Comparison of ENCODE assay signal across 29 cellular contexts in the genomic region with DNA sequence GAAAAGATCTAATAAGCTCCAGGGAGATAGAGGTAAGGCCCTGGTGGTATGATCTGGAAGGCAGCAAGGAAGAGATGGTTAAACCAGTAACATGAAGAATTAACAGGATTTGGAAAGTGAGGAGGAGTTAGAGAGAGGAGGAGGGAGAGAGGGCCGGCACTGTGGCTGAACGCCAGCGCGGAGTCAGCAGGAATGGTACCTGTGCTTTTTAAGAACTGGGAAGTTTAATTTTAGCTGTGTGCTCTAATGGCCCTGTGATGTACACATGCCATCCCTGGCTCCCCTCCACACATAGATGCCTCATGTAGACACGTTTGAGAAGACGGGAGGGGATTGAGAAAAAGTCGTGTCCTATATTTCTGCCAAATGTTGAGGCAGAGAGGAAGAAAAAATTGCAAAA. TPM values are rescaled to one million over a fixed set of nuclear protein-coding genes. Genes with fewer than 3 reads are reported as not detected.
"Had no signal": no experiment of that assay in that cellular context is flagged by ENCODE, and none has a peak within 500 bp of the region (broad histone marks: within the 10 kb centered on the region; RNA-seq: fewer than 3 reads in every experiment).

No MANE protein-coding gene starts in this region.

- H3K9me3 Mint-ChIP-seq: memory B cell; mesothelial cell of epicardium; natural killer cell; neural progenitor cell; stimulated activated naive B cell treated with anti-CD40 and anti-IgM and Interleukin-4, amounts not matched to agents 10 μg/mL and 1 μg/mL and 100 μg/mL, for 72 hours; stimulated activated naive CD8-positive, alpha-beta T cell treated with anti-CD3 and anti-CD28 coated beads, Interleukin-15, amount 100 ng/mL, for 72 hours had no signal

- H3K27me3 ChIP-seq: neural progenitor cell, pancreas, testis had no signal

- ATAC-seq: left lobe of liver; lower lobe of right lung; natural killer cell; sciatic nerve; stimulated activated naive B cell treated with anti-CD40 and anti-IgM and Interleukin-4, amounts not matched to agents 10 μg/mL and 1 μg/mL and 100 μg/mL, for 72 hours; stimulated activated naive CD8-positive, alpha-beta T cell treated with anti-CD3 and anti-CD28 coated beads, Interleukin-15, amount 100 ng/mL, for 72 hours had no signal

- H3K4me3 ChIP-seq: coronary artery, lower lobe of right lung, neural progenitor cell, pancreas, spleen, testis had no signal

- H3K4me1 ChIP-seq: lower lobe of right lung, neural progenitor cell, pancreas, spleen, testis had no signal

- H3K4me1 Mint-ChIP-seq: mesothelial cell of epicardium; natural killer cell; stimulated activated naive CD8-positive, alpha-beta T cell treated with anti-CD3 and anti-CD28 coated beads, Interleukin-15, amount 100 ng/mL, for 72 hours had no signal

- H3K4me3 Mint-ChIP-seq: memory B cell; mesothelial cell of epicardium; natural killer cell; neural progenitor cell; stimulated activated naive B cell treated with anti-CD40 and anti-IgM and Interleukin-4, amounts not matched to agents 10 μg/mL and 1 μg/mL and 100 μg/mL, for 72 hours; stimulated activated naive CD8-positive, alpha-beta T cell treated with anti-CD3 and anti-CD28 coated beads, Interleukin-15, amount 100 ng/mL, for 72 hours had no signal

- H3K36me3 ChIP-seq: lower lobe of right lung, neural progenitor cell, pancreas, spleen had no signal

- H3K36me3 Mint-ChIP-seq: memory B cell; mesothelial cell of epicardium; natural killer cell; neural progenitor cell; stimulated activated naive B cell treated with anti-CD40 and anti-IgM and Interleukin-4, amounts not matched to agents 10 μg/mL and 1 μg/mL and 100 μg/mL, for 72 hours had no signal

- H3K27ac Mint-ChIP-seq: memory B cell; mesothelial cell of epicardium; natural killer cell; neural progenitor cell; progenitor cell of endocrine pancreas; stimulated activated naive B cell treated with anti-CD40 and anti-IgM and Interleukin-4, amounts not matched to agents 10 μg/mL and 1 μg/mL and 100 μg/mL, for 72 hours; stimulated activated naive CD8-positive, alpha-beta T cell treated with anti-CD3 and anti-CD28 coated beads, Interleukin-15, amount 100 ng/mL, for 72 hours had no signal

- H3K27ac ChIP-seq: coronary artery, lower lobe of right lung, neural progenitor cell, pancreas, spleen, testis had no signal

- H3K9me3 ChIP-seq: lower lobe of right lung, pancreas, spleen, testis had no signal

- DNase-seq: effector CD8-positive, alpha-beta T cell; foreskin melanocyte; hypothalamus; kidney glomerular epithelial cell; lower lobe of right lung; natural killer cell; nucleus accumbens; pancreas; spleen; stimulated activated CD4-positive, alpha-beta T cell treated with anti-CD3 and anti-CD28 coated beads, Interleukin-15, amount 100 ng/mL, for 24 hours; stimulated activated CD4-positive, alpha-beta T cell treated with anti-CD3 and anti-CD28 coated beads, Interleukin-1b, Interleukin-23, amount 100 ng/mL, for 48 hours; stimulated activated CD4-positive, alpha-beta T cell treated with anti-CD3 and anti-CD28 coated beads, Interleukin-4, amount 100 ng/mL, for 24 hours; stimulated activated naive B cell treated with anti-CD40 and anti-IgM and Interleukin-4, amounts not matched to agents 10 μg/mL and 1 μg/mL and 100 μg/mL, for 72 hours; stimulated activated naive CD8-positive, alpha-beta T cell treated with anti-CD3 and anti-CD28 coated beads, Interleukin-15, amount 100 ng/mL, for 72 hours; testis; trophoblast cell had no signal

RNA-seq across cellular contexts. Expression of a gene that starts 13.8 kb away (rescaled TPM):
- total RNA-seq: cerebellum, dermis microvascular lymphatic vessel endothelial cell, left lobe of liver, lower lobe of right lung, mesothelial cell of epicardium, myocyte, natural killer cell, renal cortical epithelial cell, sciatic nerve, spleen, subcutaneous adipose tissue, testis, urinary bladder had no signal
